In the genomic region with DNA sequence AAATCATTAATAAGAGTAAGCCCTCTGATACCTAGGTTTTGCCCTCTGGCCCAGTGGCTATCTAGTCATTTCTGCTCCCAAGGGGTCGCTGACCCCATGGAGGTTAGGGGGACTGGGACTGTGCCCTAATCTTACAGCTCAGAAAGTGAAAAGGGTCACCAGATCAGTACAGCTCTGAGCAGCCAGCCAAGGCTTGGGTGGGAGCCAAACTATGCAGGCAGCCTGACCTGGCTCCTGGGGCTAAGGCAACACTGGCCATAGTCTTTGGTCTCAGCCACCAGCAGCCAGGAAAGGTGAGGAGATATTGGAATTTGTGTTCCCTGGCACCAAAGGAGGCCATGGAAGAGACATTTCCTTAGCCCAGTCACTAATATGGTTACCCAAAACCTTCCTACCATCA, we compare ENCODE assay signal across 18 cellular contexts.
A peak's percentile ranks its signal among the peaks of the same experiment; 100 is the strongest.
DNase-seq lines count a peak whose midpoint lies in the region; ATAC-seq, FAIRE-seq and TF ChIP-seq lines count a peak whose summit lies in the region.
"Had no signal": no experiment of that assay in that cellular context is flagged by ENCODE, and none has a peak within 500 bp of the region (broad histone marks: within the 10 kb centered on the region; RNA-seq: fewer than 3 reads in every experiment).

No MANE protein-coding gene starts in this region.

- H3K4me3 ChIP-seq in Panc1 (ENCODE audit: low read depth in 2 of 2, low read length in 2 of 2) (no peak overlapping the region), thyroid gland (replicated peaks in 1 of 3) (no peak overlapping the region)
- H3K4me3 ChIP-seq: BLaER1 had no signal

- no peak for TF ChIP-seq POLR2A in thyroid gland (IDR thresholded peaks at IDR 0.05)
- TF ChIP-seq POLR2A in GM12892 (IDR thresholded peaks at IDR 0.05; ENCODE audit: low read depth, low read length): no peak

- H3K27ac ChIP-seq in Panc1 (ENCODE audit: low read length) (no peak overlapping the region), thyroid gland (no peak overlapping the region)
- H3K27ac ChIP-seq: BLaER1, HL-60 had no signal

- in situ Hi-C loops in Panc1 (cut with HindIII; ENCODE audit: low pct_unique_long_range_greater_than_20kb, low sequenced_read_pairs): no loop called here

- CTCF ChIA-PET in Panc1 (lab: Charles Lee): no interaction called here

- ATAC-seq in Right ventricle myocardium inferior: peak; percentile 44
- no peak for ATAC-seq in left cardiac atrium
- ATAC-seq in Panc1: 0 out of 2 replicates have a peak, but pooled peaks have one; percentile 47
- ATAC-seq in left ventricle myocardium superior: peak; percentile 70
- ATAC-seq in HG02938 (IDR thresholded peaks at IDR 0.05; ENCODE audit: unreplicated experiment): no peak

- no peaks in the 10 kb centered on the region for H3K9me3 ChIP-seq in Panc1 (ENCODE audit: control insufficient read depth, insufficient read depth, low read depth, low read length)
- no peaks in the 10 kb centered on the region for H3K9me3 ChIP-seq in thyroid gland
- H3K9me3 ChIP-seq: BLaER1, Caco-2 had no signal

- TF ChIP-seq CTCF in Panc1 (IDR thresholded peaks at IDR 0.05): no peak
- TF ChIP-seq CTCF in thyroid gland (IDR thresholded peaks at IDR 0.05): no peak

- H3K36me3 ChIP-seq in Panc1 (ENCODE audit: control insufficient read depth, insufficient read depth, low read length): no peaks in the 10 kb centered on the region
- no peaks in the 10 kb centered on the region for H3K36me3 ChIP-seq in thyroid gland
- H3K36me3 ChIP-seq: BLaER1 had no signal

- 79 to 88% methylated on average over 1 of the region's 1 CpG for WGBS in thyroid gland, 2 donors

- DNase-seq in Right ventricle myocardium inferior (ENCODE audit: missing footprints) (no peak), left cardiac atrium (no peak), Panc1 (ENCODE audit: low read depth, low spot score) (no peak), left ventricle myocardium superior (peak; percentile 49), thyroid gland (peak; percentile 53 to 59), GM12892 (ENCODE audit: insufficient read length) (no peak)
- DNase-seq: 8988T; AML-193; Caco-2; CD8-positive, alpha-beta memory T cell; DND-41; GF-D8; HCEC 1CT; HFFc6; IMR-90 had no signal

- intact Hi-C loops in Right ventricle myocardium inferior (cut with DNase I) (no loop called here), left cardiac atrium (cut with DNase I) (no loop called here), Panc1 (cut with micrococcal nuclease; ENCODE audit: unreplicated experiment) (no loop called here), left ventricle myocardium superior (cut with micrococcal nuclease) (loop anchor here (2.0 kb wide), 1 partner anchor 69 kb away; no protein-coding TSS in a partner anchor), thyroid gland (cut with DNase I) (no loop called here)

- BruUV-seq in Panc1 (replicated peaks; lab: Mats Ljungman, UMichigan): no TSS peak

- no peak for FAIRE-seq in GM12892 (lab: Jason Lieb, UNC)

- H3K27me3 ChIP-seq in Panc1 (ENCODE audit: control insufficient read depth, insufficient read depth, low read length) (no peaks in the 10 kb centered on the region), thyroid gland (no peaks in the 10 kb centered on the region)
- H3K27me3 ChIP-seq: BLaER1 had no signal

- H3K4me1 ChIP-seq in Panc1 (ENCODE audit: control insufficient read depth, insufficient read depth, low read length) (peaks cover 5% of the 10 kb centered on the region; the same call in 1 of the 2 replicates), thyroid gland (no peaks in the 10 kb centered on the region)
- H3K4me1 ChIP-seq: BLaER1, Caco-2 had no signal

- POLR2A ChIA-PET in Panc1 (lab: Charles Lee): no interaction called here

Comparison
In these comparisons a context has a peak if more than half of its experiments do, and no peak if none do; other contexts are left out.
1. ATAC-seq: peak in Right ventricle myocardium inferior (single experiment), Panc1 (single experiment) and left ventricle myocardium superior (single experiment); none in left cardiac atrium (0 of 2) and HG02938 (single experiment).
2. DNase-seq: peak in left ventricle myocardium superior (single experiment) and thyroid gland (2 of 2); none in Right ventricle myocardium inferior (single experiment), left cardiac atrium (single experiment), Panc1 (single experiment) and GM12892 (single experiment).